In genomic region chr2:47313728-47314127, GRCh38 we compare ENCODE assay signal across 22 cellular contexts. TPM values are rescaled to one million over a fixed set of nuclear protein-coding genes. Genes with fewer than 3 reads are reported as not detected.
A peak's percentile ranks its signal among the peaks of the same experiment; 100 is the strongest.
DNase-seq lines count a peak whose midpoint lies in the region; ATAC-seq and TF ChIP-seq lines count a peak whose summit lies in the region.
"Had no signal": no experiment of that assay in that cellular context is flagged by ENCODE, and none has a peak within 500 bp of the region (broad histone marks: within the 10 kb centered on the region; RNA-seq: fewer than 3 reads in every experiment).

No MANE protein-coding gene starts in this region.

- H3K4me1 Mint-ChIP-seq in osteocyte (ENCODE audit: unreplicated experiment), result peaks cover 17% of the 10 kb centered on the region

- H3K9ac ChIP-seq in Karpas-422 (ENCODE audit: low read length), result no peak overlapping the region
- H3K9ac ChIP-seq: SK-N-SH had no signal

- intact Hi-C loops in left colon (cut with DNase I, micrococcal nuclease), result no loop called here

- no peak for ATAC-seq in left colon
- ATAC-seq in HG03196 (IDR thresholded peaks at IDR 0.05; ENCODE audit: unreplicated experiment), result no peak
- ATAC-seq: activated naive CD8-positive, alpha-beta T cell treated with anti-CD3 and anti-CD28 coated beads, Interleukin-2, amount 50 U/mL, for 24 hours; activated T-cell treated with anti-CD3 and anti-CD28 coated beads, Interleukin-2, amount 50 U/mL, for 4 hours had no signal

- no peaks in the 10 kb centered on the region for H3K9me3 ChIP-seq in Karpas-422 (ENCODE audit: low read length)
- H3K9me3 ChIP-seq: heart left ventricle, SK-N-SH, vagina had no signal

- H3K4me1 ChIP-seq in Karpas-422 (ENCODE audit: low read length), result peaks cover 21% of the 10 kb centered on the region
- H3K4me1 ChIP-seq: vagina had no signal

- no peaks in the 10 kb centered on the region for H3K79me2 ChIP-seq in Karpas-422 (ENCODE audit: low read length)

- H3K4me3 Mint-ChIP-seq in osteocyte (ENCODE audit: unreplicated experiment), result no peak overlapping the region
- H3K4me3 Mint-ChIP-seq: activated naive CD8-positive, alpha-beta T cell treated with anti-CD3 and anti-CD28 coated beads, Interleukin-2, amount 50 U/mL, for 24 hours; activated T-cell treated with anti-CD3 and anti-CD28 coated beads, Interleukin-2, amount 50 U/mL, for 4 hours had no signal

- H3K36me3 ChIP-seq in Karpas-422 (ENCODE audit: insufficient read depth, low read length), result no peaks in the 10 kb centered on the region
- H3K36me3 ChIP-seq: heart left ventricle, vagina had no signal

- H3K4me2 ChIP-seq in Karpas-422 (ENCODE audit: low read depth, low read length, poor library complexity, severe bottlenecking), result no peak overlapping the region
- H3K4me2 ChIP-seq: SK-N-SH had no signal

- no peak overlapping the region for H3K4me3 ChIP-seq in Karpas-422 (ENCODE audit: low read length)
- H3K4me3 ChIP-seq: heart left ventricle, vagina had no signal

- H3K27me3 ChIP-seq in Karpas-422 (ENCODE audit: low read length), result no peaks in the 10 kb centered on the region
- H3K27me3 ChIP-seq: heart left ventricle, vagina had no signal

- TF ChIP-seq CTCF in GM10248 (IDR thresholded peaks at IDR 0.05; ENCODE audit: control extremely low read depth, extremely low read depth, low read depth, missing control alignments) (peak; percentile 13), osteocyte (IDR thresholded peaks at IDR 0.05) (peak; percentile 11)

- H3K27ac ChIP-seq in Karpas-422 (ENCODE audit: low read length), result no peak overlapping the region
- peak overlapping the region; percentile 99 for H3K27ac ChIP-seq in caudate nucleus (ENCODE audit: low read depth, low read length)
- H3K27ac ChIP-seq: C4-2B, vagina had no signal

- no peak overlapping the region for H3K27ac Mint-ChIP-seq in osteocyte (ENCODE audit: unreplicated experiment)
- H3K27ac Mint-ChIP-seq: activated naive CD8-positive, alpha-beta T cell treated with anti-CD3 and anti-CD28 coated beads, Interleukin-2, amount 50 U/mL, for 24 hours had no signal

- no peak for DNase-seq in GM10248 (ENCODE audit: extremely low spot score)
- peak; percentile 54 for DNase-seq in Karpas-422
- DNase-seq in caudate nucleus (lab: John Stamatoyannopoulos, UW), result no peak
- DNase-seq in osteocyte (ENCODE audit: extremely low spot score, unreplicated experiment), result no peak
- no peak for DNase-seq in left colon
- DNase-seq in NCI-H1105 (lab: John Stamatoyannopoulos, UW), result no peak
- no peak for DNase-seq in activated naive CD4-positive, alpha-beta T cell (lab: John Stamatoyannopoulos, UW)
- DNase-seq: activated CD4-positive, alpha-beta T cell treated with anti-CD3 and anti-CD28 coated beads, Interleukin-2, amount 50 U/mL, for 48 hours; activated naive CD8-positive, alpha-beta T cell treated with anti-CD3 and anti-CD28 coated beads, Interleukin-2, amount 50 U/mL, for 24 hours; activated T-cell treated with anti-CD3 and anti-CD28 coated beads, Interleukin-2, amount 50 U/mL, for 4 hours; DMS79; kidney; NCI-H446 treated with DMSO at 0.1 percent for 48 hours; SK-N-SH; stimulated activated naive CD4-positive, alpha-beta T cell had no signal

- no peaks in the 10 kb centered on the region for H3K9me3 Mint-ChIP-seq in osteocyte (ENCODE audit: unreplicated experiment)
- H3K9me3 Mint-ChIP-seq: activated naive CD8-positive, alpha-beta T cell treated with anti-CD3 and anti-CD28 coated beads, Interleukin-2, amount 50 U/mL, for 24 hours; activated T-cell treated with anti-CD3 and anti-CD28 coated beads, Interleukin-2, amount 50 U/mL, for 4 hours had no signal

- no peaks in the 10 kb centered on the region for H3K9me2 ChIP-seq in Karpas-422 (replicated peaks; ENCODE audit: insufficient read depth, low read length)
- H3K9me2 ChIP-seq: SK-N-SH had no signal

- H3K27me3 Mint-ChIP-seq in osteocyte (ENCODE audit: unreplicated experiment), result no peaks in the 10 kb centered on the region
- H3K27me3 Mint-ChIP-seq: activated naive CD8-positive, alpha-beta T cell treated with anti-CD3 and anti-CD28 coated beads, Interleukin-2, amount 50 U/mL, for 24 hours had no signal

- POLR2A ChIA-PET in GM10248 (lab: Yijun Ruan, JAX), result no interaction called here

- CTCF ChIA-PET in GM10248 (lab: Yijun Ruan, JAX), result interaction anchor here (1.0 to 15.4 kb wide), 6 partner anchors 7 to 314 kb away, joined by 3 to 158 read pairs (median 3); no protein-coding TSS in a partner anchor

- H2AFZ ChIP-seq in Karpas-422 (ENCODE audit: low read length), result no peak overlapping the region

- H4K20me1 ChIP-seq in Karpas-422 (ENCODE audit: insufficient read depth, low read depth, low read length), result no peaks in the 10 kb centered on the region

- no peaks in the 10 kb centered on the region for H3K36me3 Mint-ChIP-seq in osteocyte (ENCODE audit: unreplicated experiment)

RNA-seq across cellular contexts. Expression of gene EPCAM, which starts 55.4 kb away (rescaled TPM):
- total RNA-seq in Karpas-422 (2014; rRNA removed; shearing (Covaris generic); ENCODE audit: low replicate concordance), result not detected in 2 replicates
- total RNA-seq in osteocyte (1.1 and 2.4 TPM in 2 replicates), left colon (1,000 to 10,000 TPM; 1,569 to 1,978 TPM)
- total RNA-seq: HT1080, mononuclear cell, osteoblast had no signal

Comparison
In these comparisons a context has a peak if more than half of its experiments do, and no peak if none do; other contexts are left out.
1. RNA of gene EPCAM, which starts 55.4 kb away (total RNA-seq): 1,569 to 1,978 TPM in left colon; 1.1 to 2.4 TPM in osteocyte and not detected in Karpas-422; every median in the first group is over 100 times any median in the second.